20 cellular contexts compared by ENCODE assay signal in the genomic region with DNA sequence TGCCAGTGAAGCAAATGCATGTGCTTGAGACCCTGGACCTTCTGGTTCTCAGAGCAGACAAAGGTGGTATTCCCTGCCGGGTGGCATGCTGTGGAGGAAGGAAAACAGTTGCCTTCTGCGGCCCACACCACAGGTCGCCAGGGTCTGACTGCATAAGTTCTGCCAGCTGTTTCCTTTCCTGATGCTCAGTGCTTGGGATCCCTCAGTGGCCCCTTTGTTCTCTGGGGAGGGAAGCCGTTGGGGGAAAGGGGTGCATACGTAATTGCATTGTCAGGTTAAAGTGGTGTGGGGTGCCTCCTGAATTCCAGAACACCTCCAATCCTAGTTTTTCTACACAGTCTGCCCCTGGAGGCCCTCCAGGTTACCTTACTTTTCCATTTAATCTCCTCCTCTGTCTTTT. TPM values are rescaled to one million over a fixed set of nuclear protein-coding genes. Genes with fewer than 3 reads are reported as not detected.
DNase-seq lines count a peak whose midpoint lies in the region; ATAC-seq, FAIRE-seq and TF ChIP-seq lines count a peak whose summit lies in the region.
"Had no signal": no experiment of that assay in that cellular context is flagged by ENCODE, and none has a peak within 500 bp of the region (broad histone marks: within the 10 kb centered on the region; RNA-seq: fewer than 3 reads in every experiment).

No MANE protein-coding gene starts in this region.

- H3K4ac ChIP-seq in H1 (replicated peaks; ENCODE audit: insufficient read length, low read depth, low read length) = no peak overlapping the region

- H3K4me3 Mint-ChIP-seq in activated CD8-positive, alpha-beta memory T cell treated with anti-CD3 and anti-CD28 coated beads, Interleukin-2, amount 10 ng/mL, durations not matched to agents 7 days and 5 days = no peak overlapping the region
- H3K4me3 Mint-ChIP-seq: CD8-positive, alpha-beta memory T cell had no signal

- peak in 1 of 2 experiments; percentile 70; a peak in 2 of 3 replicates for TF ChIP-seq POLR2A in H1 (IDR thresholded peaks at IDR 0.05; ENCODE audit: control extremely low read depth in 1 of 2, low read depth in 2 of 2, low read length in 2 of 2)

- H3K4me1 ChIP-seq in H1 (replicated peaks in 1 of 4; ENCODE audit: control insufficient read depth in 3 of 4, insufficient read depth in 4 of 4, low read length in 3 of 4) = peaks cover 7 to 25% (median 15%) of the 10 kb centered on the region in 4 experiments

- CTCF ChIA-PET in activated CD8-positive, alpha-beta memory T cell treated with anti-CD3 and anti-CD28 coated beads, Interleukin-2, amount 10 ng/mL, durations not matched to agents 7 days and 5 days (lab: Charles Lee) = no interaction called here
- CTCF ChIA-PET in H1 (lab: Charles Lee; ENCODE audit: partially characterized antibody) = interaction anchor here (0.6 to 1.9 kb wide), 3 partner anchors 16 to 39 kb away, joined by 3 to 4 read pairs (median 3); no protein-coding TSS in a partner anchor

- H3K27ac ChIP-seq in H1 (ENCODE audit: low read depth, low read length) (peak overlapping the region; percentile 65), substantia nigra (ENCODE audit: low read depth, low read length, poor library complexity, severe bottlenecking) (no peak overlapping the region)
- H3K27ac ChIP-seq: 22Rv1 had no signal

- peak overlapping the region; percentile 66; the same call in 1 of the 2 replicates for H2BK20ac ChIP-seq in H1 (ENCODE audit: low read length)

- no peak for TF ChIP-seq CTCF in H1 (IDR thresholded peaks at IDR 0.05; ENCODE audit: control extremely low read depth in 1 of 3, insufficient read depth in 1 of 3, low read depth in 1 of 3, low read length in 3 of 3)

- no peak overlapping the region for H2BK15ac ChIP-seq in H1 (ENCODE audit: low read length)

- H3K18ac ChIP-seq in H1 (ENCODE audit: extremely low read depth, low read length) = no peak overlapping the region

- H3K79me1 ChIP-seq in H1 (ENCODE audit: low read depth, low read length) = no peaks in the 10 kb centered on the region

- no peaks in the 10 kb centered on the region for H3K9me3 ChIP-seq in H1 (ENCODE audit: insufficient read depth in 2 of 2, low read depth in 1 of 2, low read length in 1 of 2)
- H3K9me3 ChIP-seq: BE2C had no signal

- 8% methylated on average over 5 of the region's 5 CpGs; no CpG with 5 or more reads in 1 of the 2 experiments for WGBS in H1 (ENCODE audit: extremely low coverage in 1 of 2, insufficient coverage in 1 of 2, insufficient read length in 1 of 2, insufficient replicate concordance in 2 of 2, low coverage in 1 of 2, low lambda C conversion rate in 2 of 2, missing lambda C conversion rate in 1 of 2), 2 experiments

- H3K27me3 ChIP-seq in H1 (replicated peaks in 1 of 4; ENCODE audit: control insufficient read depth in 3 of 4, extremely low read depth in 1 of 4, insufficient read depth in 3 of 4, low read length in 3 of 4) = no peaks in the 10 kb centered on the region
- H3K27me3 ChIP-seq: BE2C had no signal

- H3K9me3 Mint-ChIP-seq in activated CD8-positive, alpha-beta memory T cell treated with anti-CD3 and anti-CD28 coated beads, Interleukin-2, amount 10 ng/mL, durations not matched to agents 7 days and 5 days (ENCODE audit: low read depth) = no peaks in the 10 kb centered on the region
- H3K9me3 Mint-ChIP-seq: CD8-positive, alpha-beta memory T cell had no signal

- H3K14ac ChIP-seq in H1 (ENCODE audit: insufficient read length) = no peak overlapping the region

- H3K4me3 ChIP-seq in H1 (ENCODE audit: extremely low read depth in 1 of 4, insufficient read depth in 2 of 4, low read depth in 3 of 4, low read length in 4 of 4) = peak overlapping the region in 1 of 4 experiments; percentile 20; a peak in 1 of 8 replicates

- no peak overlapping the region for H3K27ac Mint-ChIP-seq in activated CD8-positive, alpha-beta memory T cell treated with anti-CD3 and anti-CD28 coated beads, Interleukin-2, amount 10 ng/mL, durations not matched to agents 7 days and 5 days
- H3K27ac Mint-ChIP-seq: CD8-positive, alpha-beta memory T cell had no signal

- no peaks in the 10 kb centered on the region for H4K20me1 ChIP-seq in H1 (replicated peaks in 1 of 2; ENCODE audit: control insufficient read depth in 1 of 2, insufficient read depth in 2 of 2, low read length in 2 of 2)

- H3K4me1 Mint-ChIP-seq in activated CD8-positive, alpha-beta memory T cell treated with anti-CD3 and anti-CD28 coated beads, Interleukin-2, amount 10 ng/mL, durations not matched to agents 7 days and 5 days = peaks cover 7% of the 10 kb centered on the region
- H3K4me1 Mint-ChIP-seq: CD8-positive, alpha-beta memory T cell had no signal

- H4K8ac ChIP-seq in H1 (ENCODE audit: extremely low read depth, insufficient read depth, low read length) = no peak overlapping the region

- H3K79me2 ChIP-seq in H1 (ENCODE audit: control insufficient read depth in 1 of 2, insufficient read depth in 2 of 2, low read length in 2 of 2) = no peaks in the 10 kb centered on the region

- TF ChIP-seq EP300 in H1 (IDR thresholded peaks at IDR 0.05; ENCODE audit: borderline replicate concordance in 1 of 2, low read depth in 2 of 2, low read length in 2 of 2) = peak in 1 of 2 experiments; percentile 80; a peak in 1 of 3 replicates

- ATAC-seq in activated CD8-positive, alpha-beta memory T cell treated with anti-CD3 and anti-CD28 coated beads, Interleukin-2, amount 10 ng/mL, durations not matched to agents 7 days and 5 days = no peak
- ATAC-seq in GM18511 (IDR thresholded peaks at IDR 0.05; ENCODE audit: unreplicated experiment) = no peak
- no peak for ATAC-seq in HG03565 (IDR thresholded peaks at IDR 0.05; ENCODE audit: unreplicated experiment)
- ATAC-seq: SK-N-SH treated with all-trans-retinoic acid at 6 μM for 48 hours had no signal

- H3K9ac ChIP-seq in H1 (replicated peaks in 1 of 4; ENCODE audit: extremely low read depth in 1 of 4, low read depth in 3 of 4, low read length in 3 of 4) = no peak overlapping the region

- H2BK12ac ChIP-seq in H1 (ENCODE audit: low read depth, low read length) = peak overlapping the region; percentile 70; the same call in 1 of the 2 replicates

- H3K23me2 ChIP-seq in H1 (ENCODE audit: low read depth, low read length) = no peaks in the 10 kb centered on the region

- peaks cover 15% of the 10 kb centered on the region for H3K27me3 Mint-ChIP-seq in activated CD8-positive, alpha-beta memory T cell treated with anti-CD3 and anti-CD28 coated beads, Interleukin-2, amount 10 ng/mL, durations not matched to agents 7 days and 5 days

- H3K36me3 Mint-ChIP-seq in activated CD8-positive, alpha-beta memory T cell treated with anti-CD3 and anti-CD28 coated beads, Interleukin-2, amount 10 ng/mL, durations not matched to agents 7 days and 5 days = no peaks in the 10 kb centered on the region
- H3K36me3 Mint-ChIP-seq: CD8-positive, alpha-beta memory T cell had no signal

- H4K91ac ChIP-seq in H1 (replicated peaks; ENCODE audit: insufficient read length, low read length) = no peak overlapping the region

- FAIRE-seq in H1 (lab: Jason Lieb, UNC) = peak; percentile 89
- FAIRE-seq: D721Med had no signal

- H4K5ac ChIP-seq in H1 (ENCODE audit: insufficient read length, low read depth, low read length) = no peak overlapping the region

- no peak overlapping the region for H3K23ac ChIP-seq in H1 (ENCODE audit: insufficient read length)

- POLR2A ChIA-PET in H1 (lab: Charles Lee; ENCODE audit: partially characterized antibody) = interaction anchor here (0.8 to 4.0 kb wide), 5 partner anchors 16 to 97 kb away, joined by 3 to 15 read pairs (median 4); a partner anchor contains a TSS

- no peak overlapping the region for H2AK5ac ChIP-seq in H1 (ENCODE audit: low read depth, low read length)

- no peak overlapping the region; the same call in 1 of the 2 replicates for H2AFZ ChIP-seq in H1 (ENCODE audit: low read length)

- peak overlapping the region; percentile 22; the same call in 1 of the 2 replicates for H2BK5ac ChIP-seq in H1 (ENCODE audit: low read depth, low read length)

- peak in 1 of 2 experiments; percentile 14; a peak in 2 of 4 replicates for TF ChIP-seq RAD21 in H1 (IDR thresholded peaks at IDR 0.05 in 1 of 2, conservative IDR thresholded peaks at IDR 0.05 in 1 of 2; ENCODE audit: low read depth in 2 of 2, low read length in 2 of 2)

- no peak overlapping the region for H3K56ac ChIP-seq in H1 (replicated peaks; ENCODE audit: insufficient read length, low read depth, low read length)

- no peak overlapping the region for H2BK120ac ChIP-seq in H1 (replicated peaks; ENCODE audit: low read depth, low read length)

- H3K4me2 ChIP-seq in H1 (ENCODE audit: insufficient read depth in 1 of 2, low read depth in 2 of 2, low read length in 2 of 2) = peak overlapping the region; percentile 48 to 54

- peaks cover 0 to 7% (median 0%) of the 10 kb centered on the region in 4 experiments; a peak in 2 of 8 replicates for H3K36me3 ChIP-seq in H1 (ENCODE audit: control insufficient read depth in 2 of 4, insufficient read depth in 4 of 4, low read length in 3 of 4)

- DNase-seq in activated CD8-positive, alpha-beta memory T cell treated with anti-CD3 and anti-CD28 coated beads for 24 hours = peak; percentile 46
- no peak for DNase-seq in activated CD8-positive, alpha-beta memory T cell treated with anti-CD3 and anti-CD28 coated beads, Interleukin-2, amount 10 ng/mL, durations not matched to agents 7 days and 5 days
- peak; percentile 53 to 63 for DNase-seq in H1 (ENCODE audit: low read depth in 1 of 2, low spot score in 2 of 2)
- peak; percentile 48 for DNase-seq in iPS-NIHi11 (ENCODE audit: low spot score)
- DNase-seq in C1 segment of cervical spinal cord (lab: John Stamatoyannopoulos, UW) = no peak
- no peak for DNase-seq in substantia nigra (lab: John Stamatoyannopoulos, UW)
- DNase-seq: BE2C; CD8-positive, alpha-beta memory T cell; DMS79 treated with DMSO at 0.1 percent for 48 hours; GOT3; NCI-H1105; NCI-H187; NCI-H446; NCI-H69; SHP77 had no signal

RNA-seq across cellular contexts. Expression of a gene that starts 43.1 kb away (rescaled TPM):
- 10 to 100 TPM; 12.1 to 26.0 TPM for total RNA-seq in activated CD8-positive, alpha-beta memory T cell treated with anti-CD3 and anti-CD28 coated beads, Interleukin-2, amount 10 ng/mL, durations not matched to agents 7 days and 5 days
- total RNA-seq in H1 (2021; fragmentation: NEBNext Ultra II Directional; extraction: Animal tissue kit (Norgen Biotek cat#: 25700)) = 24.6 and 25.6 TPM in 2 replicates
- polyA plus RNA-seq in H1 (2011; rRNA removed) = 30.9 and 36.4 TPM in 2 replicates
- 21.7 TPM for polyA plus RNA-seq in H1 (2011; cell fraction: cytosol; rRNA removed)
- 65.2 TPM for polyA plus RNA-seq in H1 (2011; cell fraction: nucleus; rRNA removed)
- 13.3 to 27.8 TPM (median 23.7 TPM) in 4 replicates for polyA plus RNA-seq in H1 (2012, experiment 1 of 2)
- polyA plus RNA-seq in H1 (2012, experiment 2 of 2) = 25.4 TPM
- 24.7 TPM for polyA plus RNA-seq in H1 (2013, experiment 1 of 2)
- 24.9 TPM for polyA plus RNA-seq in H1 (2013, experiment 2 of 2)
- polyA minus RNA-seq in H1 (2011; rRNA and poly(A)+ RNA removed) = 18.3 and 19.1 TPM in 2 replicates
- 19.2 TPM for polyA minus RNA-seq in H1 (2011; cell fraction: cytosol; rRNA and poly(A)+ RNA removed)
- polyA minus RNA-seq in H1 (2011; cell fraction: nucleus; rRNA and poly(A)+ RNA removed) = 24.4 TPM

Comparison
In these comparisons a context has a peak if more than half of its experiments do, and no peak if none do; other contexts are left out.
1. DNase-seq: peak in activated CD8-positive, alpha-beta memory T cell treated with anti-CD3 and anti-CD28 coated beads for 24 hours (single experiment), H1 (2 of 2) and iPS-NIHi11 (single experiment); none in activated CD8-positive, alpha-beta memory T cell treated with anti-CD3 and anti-CD28 coated beads, Interleukin-2, amount 10 ng/mL, durations not matched to agents 7 days and 5 days (single experiment), C1 segment of cervical spinal cord (0 of 14) and substantia nigra (0 of 49).